9 cellular contexts compared by ENCODE assay signal in genomic region chr18:61435064-61435652, GRCh38.
A peak's percentile ranks its signal among the peaks of the same experiment; 100 is the strongest.
DNase-seq lines count a peak whose midpoint lies in the region; ATAC-seq and FAIRE-seq lines count a peak whose summit lies in the region.
"Had no signal": no experiment of that assay in that cellular context is flagged by ENCODE, and none has a peak within 500 bp of the region (broad histone marks: within the 10 kb centered on the region; RNA-seq: fewer than 3 reads in every experiment).

No MANE protein-coding gene starts in this region.

- no peaks in the 10 kb centered on the region for H3K79me1 ChIP-seq in neuronal stem cell (ENCODE audit: low read depth, low read length)

- H2BK5ac ChIP-seq in neuronal stem cell (ENCODE audit: low read length): no peak overlapping the region

- WGBS in neuronal stem cell (ENCODE audit: extremely low coverage in 2 of 2, insufficient read length in 2 of 2, insufficient replicate concordance in 1 of 2), 2 donors: no CpG with 5 or more reads among the region's 3 CpGs

- H2BK12ac ChIP-seq in neuronal stem cell (ENCODE audit: low read length): no peak overlapping the region

- intact Hi-C loops in Right ventricle myocardium superior (cut with DNase I): no loop called here

- no peak overlapping the region for H2AK5ac ChIP-seq in neuronal stem cell (ENCODE audit: low read depth, low read length)

- H2BK120ac ChIP-seq in neuronal stem cell (ENCODE audit: low read depth, low read length): no peak overlapping the region

- no peaks in the 10 kb centered on the region for H3K27me3 ChIP-seq in neuronal stem cell (ENCODE audit: control insufficient read depth in 3 of 3, insufficient read depth in 3 of 3, low read depth in 1 of 3, low read length in 3 of 3)

- H4K91ac ChIP-seq in neuronal stem cell (ENCODE audit: low read depth, low read length, poor library complexity): no peak overlapping the region

- H4K8ac ChIP-seq in neuronal stem cell (ENCODE audit: low read depth, low read length): no peak overlapping the region

- H2AFZ ChIP-seq in neuronal stem cell (ENCODE audit: low read length): no peak overlapping the region

- no peak overlapping the region for H3K4me3 ChIP-seq in neuronal stem cell (ENCODE audit: low read length in 2 of 2)

- no peak overlapping the region for H3K18ac ChIP-seq in neuronal stem cell (ENCODE audit: low read length)

- H3K4me2 ChIP-seq in neuronal stem cell (ENCODE audit: insufficient read depth, low read length, poor library complexity, severe bottlenecking): no peak overlapping the region

- DNase-seq in CMK (ENCODE audit: low read depth): peak; percentile 7
- DNase-seq in RCC 7860 (ENCODE audit: low spot score): peak; percentile 5
- DNase-seq in iPS DF 19.7 (ENCODE audit: low read depth, low spot score): peak; percentile 12
- no peak for DNase-seq in neuronal stem cell (ENCODE audit: low spot score)
- no peak for DNase-seq in Right ventricle myocardium superior
- no peak for DNase-seq in GDM1 (lab: John Stamatoyannopoulos, UW)
- DNase-seq: naive B cell had no signal

- no peak overlapping the region for H3K27ac ChIP-seq in neuronal stem cell (replicated peaks; ENCODE audit: low read length)

- H3K23ac ChIP-seq in neuronal stem cell (ENCODE audit: low read depth, low read length, poor library complexity): no peak overlapping the region

- FAIRE-seq in RCC 7860 (lab: Jason Lieb, UNC): no peak

- H3K9ac ChIP-seq in neuronal stem cell (ENCODE audit: low read depth, low read length, poor library complexity): no peak overlapping the region

- no peak overlapping the region for H3K4ac ChIP-seq in neuronal stem cell (ENCODE audit: low read length)

- peaks cover 0 to 3% of the 10 kb centered on the region in 2 donors for H3K9me3 ChIP-seq in neuronal stem cell (replicated peaks in 1 of 2; ENCODE audit: control insufficient read depth in 2 of 2, insufficient read depth in 1 of 2, low read depth in 1 of 2, low read length in 2 of 2)

- peak; percentile 94 for ATAC-seq in GM18868 (IDR thresholded peaks at IDR 0.05; ENCODE audit: unreplicated experiment)
- ATAC-seq in HG03060 (IDR thresholded peaks at IDR 0.05; ENCODE audit: low read depth, unreplicated experiment): peak; percentile 70
- ATAC-seq in Right ventricle myocardium superior (ENCODE audit: poor library complexity): no peak

- H3K36me3 ChIP-seq in neuronal stem cell (replicated peaks in 1 of 2; ENCODE audit: control insufficient read depth in 2 of 2, insufficient read depth in 2 of 2, low read length in 2 of 2): no peaks in the 10 kb centered on the region

- no peak overlapping the region for H2BK15ac ChIP-seq in neuronal stem cell (ENCODE audit: low read length)

- H3K14ac ChIP-seq in neuronal stem cell (ENCODE audit: low read length): no peak overlapping the region

- no peaks in the 10 kb centered on the region for H3K4me1 ChIP-seq in neuronal stem cell (ENCODE audit: control insufficient read depth in 2 of 2, insufficient read depth in 1 of 2, low read depth in 1 of 2, low read length in 2 of 2)

Comparison
In these comparisons a context has a peak if more than half of its experiments do, and no peak if none do; other contexts are left out.
1. DNase-seq: peak in CMK (single experiment), RCC 7860 (single experiment) and iPS DF 19.7 (single experiment); none in neuronal stem cell (single experiment), Right ventricle myocardium superior (single experiment) and GDM1 (single experiment).